In genomic region chr20:6007094-6007528, GRCh38 we compare ENCODE assay signal across 8 cellular contexts. TPM values are rescaled to one million over a fixed set of nuclear protein-coding genes. Genes with fewer than 3 reads are reported as not detected.
DNase-seq lines count a peak whose midpoint lies in the region; ATAC-seq, FAIRE-seq and TF ChIP-seq lines count a peak whose summit lies in the region.

No MANE protein-coding gene starts in this region.

- no peak for ATAC-seq in GM12878
- no peak for ATAC-seq in GM21526 (IDR thresholded peaks at IDR 0.05; ENCODE audit: low FRiP score, unreplicated experiment)

- TSS peak; percentile 57 for BruUV-seq in GM12878 (replicated peaks; lab: Mats Ljungman, UMichigan)

- H3K36me3 Mint-ChIP-seq in mesothelial cell of epicardium: peaks cover 16% of the 10 kb centered on the region

- no peak for FAIRE-seq in GM12878 (lab: Jason Lieb, UNC)

- WGBS in GM12878 (ENCODE audit: insufficient coverage, insufficient replicate concordance, low lambda C conversion rate, missing lambda C conversion rate): 3% methylated on average over 4 of the region's 4 CpGs

- TF ChIP-seq RAD21 in GM12878 (IDR thresholded peaks at IDR 0.05; ENCODE audit: insufficient read depth, low read depth, low read length): no peak

- POLR2A ChIA-PET in GM12878 (lab: Charles Lee): interaction anchor here (0.9 to 1.9 kb wide), 2 partner anchors 10 to 41 kb away, joined by 3 to 6 read pairs; no protein-coding TSS in a partner anchor

- no peaks in the 10 kb centered on the region for H3K9me3 Mint-ChIP-seq in mesothelial cell of epicardium

- no peak for TF ChIP-seq EP300 in GM12878 (IDR thresholded peaks at IDR 0.05; ENCODE audit: borderline replicate concordance in 1 of 2, control insufficient read depth in 1 of 2, low read depth in 2 of 2, low read length in 2 of 2)

- no peaks in the 10 kb centered on the region for H4K20me1 ChIP-seq in GM12878 (ENCODE audit: control insufficient read depth, insufficient read depth)

- H3K4me3 ChIP-seq in ACC112 (ENCODE audit: low read depth, low read length): peak overlapping the region; percentile 88
- H3K4me3 ChIP-seq in HFF-Myc (replicated peaks; ENCODE audit: low read depth, low read length): peak overlapping the region; percentile 85
- H3K4me3 ChIP-seq in GM12878: peak overlapping the region; percentile 93

- H3K9ac ChIP-seq in GM12878 (ENCODE audit: control insufficient read depth, insufficient read depth, low read length): peak overlapping the region; percentile 86

- peak overlapping the region; percentile 97 for H3K4me3 Mint-ChIP-seq in mesothelial cell of epicardium

- H3K27me3 ChIP-seq in ACC112 (ENCODE audit: insufficient read depth, low read length): no peaks in the 10 kb centered on the region
- no peaks in the 10 kb centered on the region for H3K27me3 ChIP-seq in GM12878 (replicated peaks in 1 of 2; ENCODE audit: control insufficient read depth in 2 of 2, insufficient read depth in 2 of 2, low read length in 1 of 2)

- H3K4me1 Mint-ChIP-seq in mesothelial cell of epicardium: peaks cover 28% of the 10 kb centered on the region

- H3K27ac Mint-ChIP-seq in mesothelial cell of epicardium: peak overlapping the region; percentile 64

- DNase-seq in HFF-Myc (ENCODE audit: extremely low read depth, low read depth): no peak
- no peak for DNase-seq in GM12878 (ENCODE audit: low read depth, low spot score)
- DNase-seq in mesothelial cell of epicardium (ENCODE audit: low spot score in 2 of 2, unreplicated experiment in 2 of 2): no peak
- no peak for DNase-seq in H4 (ENCODE audit: low spot score)
- DNase-seq in stimulated activated naive CD4-positive, alpha-beta T cell (lab: John Stamatoyannopoulos, UW): no peak
- no peak for DNase-seq in effector CD4-positive, alpha-beta T cell

- intact Hi-C loops in GM12878 (cut with micrococcal nuclease; ENCODE audit: unreplicated experiment): no loop called here

- CTCF ChIA-PET in GM12878 (lab: Yijun Ruan, JAX): interaction anchor here (0.7 to 2.2 kb wide), 7 partner anchors 8 to 478 kb away, joined by 3 to 11 read pairs (median 3); no protein-coding TSS in a partner anchor

- TF ChIP-seq CTCF in HFF-Myc (IDR thresholded peaks at IDR 0.05; ENCODE audit: low read depth, low read length, missing control alignments) (no peak), GM12878 (IDR thresholded peaks at IDR 0.05 in 2 of 3, conservative IDR thresholded peaks at IDR 0.05 in 1 of 3; ENCODE audit: control insufficient read depth in 2 of 3, extremely low read depth in 1 of 3, insufficient read depth in 1 of 3, low read depth in 3 of 3, low read length in 3 of 3) (no peak), mesothelial cell of epicardium (IDR thresholded peaks at IDR 0.05; ENCODE audit: unreplicated experiment) (no peak)

- H3K9me3 ChIP-seq in GM12878 (replicated peaks; ENCODE audit: control insufficient read depth, insufficient read depth, low read length): no peaks in the 10 kb centered on the region

- H3K4me2 ChIP-seq in GM12878 (ENCODE audit: control insufficient read depth, insufficient read depth): peak overlapping the region; percentile 98

- peaks cover 48% of the 10 kb centered on the region for H3K79me2 ChIP-seq in ACC112 (ENCODE audit: control insufficient read depth, insufficient read depth, low read length, unreplicated experiment)
- H3K79me2 ChIP-seq in GM12878 (ENCODE audit: control insufficient read depth, insufficient read depth, low read length): peaks cover 32% of the 10 kb centered on the region

- RAD21 ChIA-PET in GM12878 (lab: Charles Lee; ENCODE audit: unreplicated experiment): interaction anchor here (0.6 to 1.2 kb wide), 3 partner anchors 11 to 406 kb away, joined by 3 to 4 read pairs (median 3); no protein-coding TSS in a partner anchor

- H3K27ac ChIP-seq in ACC112 (ENCODE audit: low read depth, low read length) (peak overlapping the region; percentile 52; the same call in 1 of the 2 replicates), GM12878 (ENCODE audit: control insufficient read depth, insufficient read depth) (no peak overlapping the region)

- no peaks in the 10 kb centered on the region for H3K27me3 Mint-ChIP-seq in mesothelial cell of epicardium (ENCODE audit: low read depth)

- H3K36me3 ChIP-seq in ACC112 (ENCODE audit: insufficient read depth, low read length) (peaks cover 11% of the 10 kb centered on the region), GM12878 (ENCODE audit: control insufficient read depth in 2 of 2, insufficient read depth in 2 of 2, low read length in 1 of 2) (peaks cover 0 to 6% of the 10 kb centered on the region in 2 experiments; a peak in 3 of 4 replicates)

- no peak for TF ChIP-seq POLR2A in GM12878 (IDR thresholded peaks at IDR 0.05; ENCODE audit: low read depth, low read length)

- H3K4me1 ChIP-seq in ACC112 (ENCODE audit: control insufficient read depth, insufficient read depth, low read length, unreplicated experiment) (peaks cover 14% of the 10 kb centered on the region), GM12878 (ENCODE audit: control insufficient read depth, insufficient read depth, low read length) (peaks cover 2% of the 10 kb centered on the region; the same call in 1 of the 2 replicates)

- SMC1A ChIA-PET in GM12878 (lab: Charles Lee; ENCODE audit: uncharacterized antibody, unreplicated experiment): interaction anchor here (1.0 to 1.6 kb wide), 6 partner anchors 8 to 219 kb away, joined by 3 to 6 read pairs (median 4); no protein-coding TSS in a partner anchor

- no peak overlapping the region for H2AFZ ChIP-seq in ACC112 (ENCODE audit: low read length, unreplicated experiment)
- no peak overlapping the region for H2AFZ ChIP-seq in GM12878 (ENCODE audit: control insufficient read depth, low read depth, low read length)

- in situ Hi-C loops in GM12878 (cut with MboI): no loop called here

RNA-seq across cellular contexts. Expression of gene CRLS1, which starts 1.2 kb away (rescaled TPM):
- 68.8 and 70.0 TPM in 2 replicates for total RNA-seq in GM12878 (2013; cell fraction: nucleolus; rRNA removed)
- total RNA-seq in GM12878 (2014; rRNA removed) (49.4 and 59.5 TPM in 2 replicates), GM12878 (2014; rRNA removed; fragmentation: Illumina TruSeq; extraction: Trizol) (40.0 and 41.9 TPM in 2 replicates), GM12878 (2021) (34.1 and 38.4 TPM in 2 replicates), mesothelial cell of epicardium (51.0 to 58.1 TPM (median 54.8 TPM) in 3 replicates)
- 46.1 TPM for polyA plus RNA-seq in GM12878 (2011; ENCODE audit: low read depth)
- polyA plus RNA-seq in GM12878 (2011; rRNA removed) (141 and 157 TPM in 2 replicates), GM12878 (2014; fragmentation: Illumina TruSeq; extraction: Trizol) (37.8 and 44.1 TPM in 2 replicates), GM12878 (2014; fragmentation: Nextera tagmentation; extraction: Ambion mirVana) (10 to 100 TPM; 11.3 to 25.2 TPM), GM12878 (2014; rRNA removed) (41.6 and 45.0 TPM in 2 replicates), GM12878 (2016; fragmentation: Nextera tagmentation; extraction: Ambion mirVana) (10 to 100 TPM; 57.4 to 67.5 TPM)
- 63.6 and 64.7 TPM in 2 replicates for polyA plus RNA-seq in GM12878 (2011; cell fraction: cytosol; rRNA removed)
- polyA plus RNA-seq in GM12878 (2011; cell fraction: nucleus; rRNA removed): 34.7 and 42.5 TPM in 2 replicates
- polyA plus RNA-seq in GM12878 (2012): 35.3 and 42.8 TPM in 2 replicates
- polyA minus RNA-seq in GM12878 (2011; rRNA and poly(A)+ RNA removed): 63.1 and 83.2 TPM in 2 replicates
- polyA minus RNA-seq in GM12878 (2011; cell fraction: cytosol; rRNA and poly(A)+ RNA removed): 11.5 and 12.8 TPM in 2 replicates
- polyA minus RNA-seq in GM12878 (2011; cell fraction: nucleus; rRNA and poly(A)+ RNA removed): 9.2 and 10.3 TPM in 2 replicates
- 53.5 and 74.6 TPM in 2 replicates for total RNA-seq in H4 (2014; rRNA removed; shearing (Covaris generic))

RNA-seq across cellular contexts. Expression of gene LRRN4, which starts 46.7 kb away (rescaled TPM):
- not detected in 2 replicates for total RNA-seq in GM12878 (2013; cell fraction: nucleolus; rRNA removed)
- total RNA-seq in GM12878 (2014; rRNA removed): not detected in 2 replicates
- not detected in 2 replicates for total RNA-seq in GM12878 (2014; rRNA removed; fragmentation: Illumina TruSeq; extraction: Trizol)
- not detected in 2 replicates for total RNA-seq in GM12878 (2021)
- polyA plus RNA-seq in GM12878 (2011; ENCODE audit: low read depth): not detected
- not detected in 2 replicates for polyA plus RNA-seq in GM12878 (2011; rRNA removed)
- 0.01 and 0.02 TPM in 2 replicates for polyA plus RNA-seq in GM12878 (2011; cell fraction: cytosol; rRNA removed)
- polyA plus RNA-seq in GM12878 (2011; cell fraction: nucleus; rRNA removed): 0.06 TPM in 1 of 2 replicates, not detected in the other
- polyA plus RNA-seq in GM12878 (2012): 0.04 and 0.05 TPM in 2 replicates
- polyA plus RNA-seq in GM12878 (2014; fragmentation: Illumina TruSeq; extraction: Trizol): not detected in 2 replicates
- not detected for polyA plus RNA-seq in GM12878 (2014; fragmentation: Nextera tagmentation; extraction: Ambion mirVana)
- polyA plus RNA-seq in GM12878 (2014; rRNA removed): 0.03 TPM in 1 of 2 replicates, not detected in the other
- polyA plus RNA-seq in GM12878 (2016; fragmentation: Nextera tagmentation; extraction: Ambion mirVana): under 1 TPM in 1 of 2 experiments, not detected in 1; 0.11 TPM
- not detected in 2 replicates for polyA minus RNA-seq in GM12878 (2011; rRNA and poly(A)+ RNA removed)
- polyA minus RNA-seq in GM12878 (2011; cell fraction: cytosol; rRNA and poly(A)+ RNA removed): not detected in 2 replicates
- polyA minus RNA-seq in GM12878 (2011; cell fraction: nucleus; rRNA and poly(A)+ RNA removed): not detected in 2 replicates
- 75.4 to 89.5 TPM (median 78.8 TPM) in 3 replicates for total RNA-seq in mesothelial cell of epicardium
- total RNA-seq in H4 (2014; rRNA removed; shearing (Covaris generic)): not detected in 2 replicates

RNA-seq across cellular contexts. Expression of gene MCM8, which starts 56.7 kb away (rescaled TPM):
- 30.0 and 30.7 TPM in 2 replicates for total RNA-seq in GM12878 (2013; cell fraction: nucleolus; rRNA removed)
- total RNA-seq in GM12878 (2014; rRNA removed) (17.2 and 21.6 TPM in 2 replicates), GM12878 (2014; rRNA removed; fragmentation: Illumina TruSeq; extraction: Trizol) (26.6 and 28.2 TPM in 2 replicates), GM12878 (2021) (14.2 and 16.8 TPM in 2 replicates), mesothelial cell of epicardium (10.2 to 11.4 TPM (median 11.3 TPM) in 3 replicates)
- polyA plus RNA-seq in GM12878 (2011; ENCODE audit: low read depth): 6.5 TPM
- polyA plus RNA-seq in GM12878 (2011; rRNA removed) (22.3 and 32.2 TPM in 2 replicates), GM12878 (2014; fragmentation: Illumina TruSeq; extraction: Trizol) (22.1 and 27.5 TPM in 2 replicates), GM12878 (2014; fragmentation: Nextera tagmentation; extraction: Ambion mirVana) (1 to 10 TPM; 3.2 to 5.5 TPM), GM12878 (2014; rRNA removed) (13.8 and 15.3 TPM in 2 replicates), GM12878 (2016; fragmentation: Nextera tagmentation; extraction: Ambion mirVana) (1 to 10 TPM; 4.9 to 5.0 TPM)
- polyA plus RNA-seq in GM12878 (2011; cell fraction: cytosol; rRNA removed): 9.2 and 9.6 TPM in 2 replicates
- 14.3 and 17.4 TPM in 2 replicates for polyA plus RNA-seq in GM12878 (2011; cell fraction: nucleus; rRNA removed)
- 6.9 and 10.5 TPM in 2 replicates for polyA plus RNA-seq in GM12878 (2012)
- 14.4 and 18.4 TPM in 2 replicates for polyA minus RNA-seq in GM12878 (2011; rRNA and poly(A)+ RNA removed)
- polyA minus RNA-seq in GM12878 (2011; cell fraction: cytosol; rRNA and poly(A)+ RNA removed): 8.2 and 9.9 TPM in 2 replicates
- 5.4 and 9.6 TPM in 2 replicates for polyA minus RNA-seq in GM12878 (2011; cell fraction: nucleus; rRNA and poly(A)+ RNA removed)
- 17.4 and 21.6 TPM in 2 replicates for total RNA-seq in H4 (2014; rRNA removed; shearing (Covaris generic))

RNA-seq across cellular contexts. Expression of gene TRMT6, which starts 56.8 kb away (rescaled TPM):
- total RNA-seq in GM12878 (2013; cell fraction: nucleolus; rRNA removed): 6.9 and 8.1 TPM in 2 replicates
- total RNA-seq in GM12878 (2014; rRNA removed) (22.4 and 23.8 TPM in 2 replicates), GM12878 (2014; rRNA removed; fragmentation: Illumina TruSeq; extraction: Trizol) (24.3 and 25.9 TPM in 2 replicates), GM12878 (2021) (22.2 and 22.3 TPM in 2 replicates), mesothelial cell of epicardium (12.1 to 13.2 TPM (median 12.6 TPM) in 3 replicates)
- 11.5 TPM for polyA plus RNA-seq in GM12878 (2011; ENCODE audit: low read depth)
- polyA plus RNA-seq in GM12878 (2011; rRNA removed) (18.8 and 24.6 TPM in 2 replicates), GM12878 (2014; fragmentation: Illumina TruSeq; extraction: Trizol) (35.5 and 38.6 TPM in 2 replicates), GM12878 (2014; fragmentation: Nextera tagmentation; extraction: Ambion mirVana) (10 to 100 TPM; 18.2 to 21.1 TPM), GM12878 (2014; rRNA removed) (19.6 and 24.1 TPM in 2 replicates), GM12878 (2016; fragmentation: Nextera tagmentation; extraction: Ambion mirVana) (10 to 100 TPM; 22.8 to 25.3 TPM)
- polyA plus RNA-seq in GM12878 (2011; cell fraction: cytosol; rRNA removed): 7.4 and 9.7 TPM in 2 replicates
- 11.3 and 13.6 TPM in 2 replicates for polyA plus RNA-seq in GM12878 (2011; cell fraction: nucleus; rRNA removed)
- 11.3 and 16.0 TPM in 2 replicates for polyA plus RNA-seq in GM12878 (2012)
- 6.2 and 10.8 TPM in 2 replicates for polyA minus RNA-seq in GM12878 (2011; rRNA and poly(A)+ RNA removed)
- polyA minus RNA-seq in GM12878 (2011; cell fraction: cytosol; rRNA and poly(A)+ RNA removed): 5.1 TPM in 2 replicates
- 4.2 and 6.4 TPM in 2 replicates for polyA minus RNA-seq in GM12878 (2011; cell fraction: nucleus; rRNA and poly(A)+ RNA removed)
- total RNA-seq in H4 (2014; rRNA removed; shearing (Covaris generic)): 8.7 and 17.3 TPM in 2 replicates

Comparison
In these comparisons a context has a peak if more than half of its experiments do, and no peak if none do; other contexts are left out.
1. RNA of gene LRRN4, which starts 46.7 kb away (total RNA-seq): 75.4 to 89.5 TPM in mesothelial cell of epicardium; not detected in GM12878 and not detected in H4; every median in the first group is over 10 times any median in the second.
2. Peak in every context shown above with its lines, with median percentiles within 50 percentile points of each other: H3K4me3 ChIP-seq.